Comparison of ENCODE assay signal across 8 cellular contexts in genomic region chr7:22452142-22452763, GRCh38. TPM values are rescaled to one million over a fixed set of nuclear protein-coding genes. Genes with fewer than 3 reads are reported as not detected.
DNase-seq lines count a peak whose midpoint lies in the region; ATAC-seq and TF ChIP-seq lines count a peak whose summit lies in the region.

No MANE protein-coding gene starts in this region.

- DNase-seq in NT2/D1 (ENCODE audit: low read depth, low spot score), result peak; percentile 68
- DNase-seq in chondrocyte (ENCODE audit: low spot score), result no peak
- DNase-seq in left kidney (ENCODE audit: low read depth, low spot score), result peak; percentile 84
- DNase-seq in stimulated activated CD4-positive, alpha-beta T cell treated with anti-CD3 and anti-CD28 coated beads, TNF-alpha, amount 100 ng/mL, for 24 hours (ENCODE audit: low read depth in 3 of 3), result peak in 2 of 3 experiments; percentile 5 to 50
- no peak for DNase-seq in NCI-H524 treated with DMSO at 0.1 percent for 48 hours (lab: John Stamatoyannopoulos, UW)

- no peaks in the 10 kb centered on the region for H3K9me3 Mint-ChIP-seq in chondrocyte (ENCODE audit: low read depth)

- peaks cover 12% of the 10 kb centered on the region for H3K4me1 Mint-ChIP-seq in chondrocyte (ENCODE audit: low read depth)

- no peak overlapping the region for H3K4me3 Mint-ChIP-seq in chondrocyte (ENCODE audit: unreplicated experiment)

- ATAC-seq in HG03097 (IDR thresholded peaks at IDR 0.05; ENCODE audit: low FRiP score, unreplicated experiment), result no peak
- no peak for ATAC-seq in HG03457 (IDR thresholded peaks at IDR 0.05; ENCODE audit: unreplicated experiment)

- no peaks in the 10 kb centered on the region for H3K36me3 ChIP-seq in NT2/D1 (ENCODE audit: insufficient read depth, insufficient read length, low read length)

- TF ChIP-seq CTCF in GM12875 (IDR thresholded peaks at IDR 0.05; ENCODE audit: borderline replicate concordance, insufficient read depth, low read depth, low read length) (peak; percentile 81), chondrocyte (IDR thresholded peaks at IDR 0.05) (peak; percentile 73)

- H3K36me3 Mint-ChIP-seq in chondrocyte (ENCODE audit: low read depth), result no peaks in the 10 kb centered on the region

- no peaks in the 10 kb centered on the region for H3K4me1 ChIP-seq in NT2/D1 (ENCODE audit: insufficient read depth, insufficient read length)

- no peaks in the 10 kb centered on the region for H3K27me3 Mint-ChIP-seq in chondrocyte (ENCODE audit: low read depth)

- H3K9ac ChIP-seq in NT2/D1 (ENCODE audit: insufficient read length, low read depth), result no peak overlapping the region

- H3K4me3 ChIP-seq in GM12875 (ENCODE audit: low read depth, low read length) (no peak overlapping the region), NT2/D1 (ENCODE audit: insufficient read length, low read depth) (no peak overlapping the region)

- no peak overlapping the region for H3K27ac Mint-ChIP-seq in chondrocyte (ENCODE audit: unreplicated experiment)

- H3K27me3 ChIP-seq in NT2/D1 (ENCODE audit: insufficient read depth, insufficient read length), result no peaks in the 10 kb centered on the region

- H3K9me3 ChIP-seq in NT2/D1 (ENCODE audit: insufficient read depth, low read length), result no peaks in the 10 kb centered on the region

RNA-seq across cellular contexts. Expression of gene STEAP1B, which starts 47.7 kb away (rescaled TPM):
- 1.5 to 5.1 TPM (median 4.2 TPM) in 3 replicates for total RNA-seq in chondrocyte

Comparison
In these comparisons a context has a peak if more than half of its experiments do, and no peak if none do; other contexts are left out.
1. DNase-seq: peak in NT2/D1 (single experiment), left kidney (single experiment) and stimulated activated CD4-positive, alpha-beta T cell treated with anti-CD3 and anti-CD28 coated beads, TNF-alpha, amount 100 ng/mL, for 24 hours (2 of 3); none in chondrocyte (single experiment) and NCI-H524 treated with DMSO at 0.1 percent for 48 hours (single experiment).